8 cellular contexts compared by ENCODE assay signal in the genomic region with DNA sequence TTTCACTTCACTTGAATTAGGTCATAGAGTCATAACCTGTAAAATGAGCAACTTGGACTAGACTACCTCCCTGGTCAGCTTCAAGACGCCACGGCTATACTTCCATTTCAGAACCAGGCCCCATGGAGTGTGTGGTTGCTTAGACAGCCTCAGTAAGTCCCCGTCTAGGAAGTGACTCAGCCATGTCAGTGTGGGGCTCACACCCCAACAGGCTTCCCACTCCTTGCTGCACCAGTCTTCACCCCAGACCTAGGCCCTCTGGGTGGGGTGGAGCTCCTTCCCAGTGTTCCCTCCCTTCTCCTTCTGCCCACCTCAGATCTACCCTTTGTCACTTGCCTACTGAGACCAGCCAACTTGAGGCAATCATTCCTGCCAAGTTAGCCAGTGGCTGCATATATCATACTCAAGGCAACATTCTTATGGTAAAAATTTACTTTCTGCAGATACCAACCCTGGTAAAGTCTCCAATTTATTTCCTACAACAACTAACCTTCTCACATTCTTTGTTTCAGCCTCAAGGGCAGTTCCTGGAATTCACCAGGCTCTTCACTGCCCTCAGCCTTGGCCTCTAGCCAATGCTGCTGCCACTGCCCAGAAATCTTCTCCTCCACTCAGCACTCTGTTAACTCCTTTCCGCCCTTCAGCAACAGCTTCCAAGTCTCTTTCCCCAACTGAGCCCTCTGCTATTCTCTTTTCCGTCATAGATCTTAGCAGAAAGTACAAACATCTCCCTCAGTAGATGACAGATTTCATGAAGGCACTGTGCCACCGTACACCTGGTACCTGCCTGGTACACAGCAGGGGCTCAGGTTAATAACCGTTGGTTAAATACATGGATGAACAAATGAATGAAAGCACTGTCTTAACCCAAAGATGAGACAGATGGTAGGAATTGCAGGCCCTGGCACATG. TPM values are rescaled to one million over a fixed set of nuclear protein-coding genes. Genes with fewer than 3 reads are reported as not detected.
DNase-seq lines count a peak whose midpoint lies in the region; ATAC-seq and TF ChIP-seq lines count a peak whose summit lies in the region.
"Had no signal": no experiment of that assay in that cellular context is flagged by ENCODE, and none has a peak within 500 bp of the region (broad histone marks: within the 10 kb centered on the region; RNA-seq: fewer than 3 reads in every experiment).

No MANE protein-coding gene starts in this region.

- peak; percentile 76 for ATAC-seq in stimulated activated naive CD8-positive, alpha-beta T cell treated with anti-CD3 and anti-CD28 coated beads, Interleukin-15, Interleukin-2, amounts not matched to agents 100 U/mL and 50 U/mL, for 24 hours
- no peak for ATAC-seq in HG03457 (IDR thresholded peaks at IDR 0.05; ENCODE audit: unreplicated experiment)

- POLR2A ChIA-PET in Caco-2 (lab: Charles Lee), result no interaction called here

- peaks cover 19% of the 10 kb centered on the region for H3K4me1 ChIP-seq in SJCRH30
- peaks cover 34% of the 10 kb centered on the region for H3K4me1 ChIP-seq in left ventricle myocardium inferior
- peaks cover 10% of the 10 kb centered on the region for H3K4me1 ChIP-seq in Caco-2

- no peaks in the 10 kb centered on the region for H3K9me3 Mint-ChIP-seq in Caco-2 (ENCODE audit: unreplicated experiment)
- H3K9me3 Mint-ChIP-seq: activated naive CD4-positive, alpha-beta T cell treated with anti-CD3 and anti-CD28 coated beads, Interleukin-2, amount 50 U/mL, for 24 hours had no signal

- no peak overlapping the region for H3K27ac Mint-ChIP-seq in Caco-2 (ENCODE audit: unreplicated experiment)
- H3K27ac Mint-ChIP-seq: activated naive CD4-positive, alpha-beta T cell treated with anti-CD3 and anti-CD28 coated beads, Interleukin-2, amount 50 U/mL, for 24 hours had no signal

- H3K27me3 ChIP-seq in SJCRH30 (no peaks in the 10 kb centered on the region), left ventricle myocardium inferior (ENCODE audit: low read depth) (no peaks in the 10 kb centered on the region), Caco-2 (replicated peaks; ENCODE audit: control insufficient read depth, insufficient read depth, low read length) (no peaks in the 10 kb centered on the region)

- H3K4me3 Mint-ChIP-seq in Caco-2 (ENCODE audit: unreplicated experiment), result no peak overlapping the region
- H3K4me3 Mint-ChIP-seq: activated naive CD4-positive, alpha-beta T cell treated with anti-CD3 and anti-CD28 coated beads, Interleukin-2, amount 50 U/mL, for 24 hours had no signal

- DNase-seq in LoVo (ENCODE audit: low spot score), result peak; percentile 34
- DNase-seq in SJCRH30, result peak; percentile 67 to 81
- DNase-seq in left ventricle myocardium inferior, result peak; percentile 66
- no peak for DNase-seq in stimulated activated naive CD8-positive, alpha-beta T cell treated with anti-CD3 and anti-CD28 coated beads, Interleukin-15, Interleukin-2, amounts not matched to agents 100 U/mL and 50 U/mL, for 24 hours
- DNase-seq in NCI-H1436 (lab: John Stamatoyannopoulos, UW), result no peak
- no peak for DNase-seq in Caco-2

- BruUV-seq in Caco-2 (replicated peaks; lab: Mats Ljungman, UMichigan), result no TSS peak

- H3K9me3 ChIP-seq in SJCRH30 (replicated peaks) (no peaks in the 10 kb centered on the region), left ventricle myocardium inferior (replicated peaks) (no peaks in the 10 kb centered on the region), Caco-2 (no peaks in the 10 kb centered on the region)

- no peaks in the 10 kb centered on the region for H3K36me3 Mint-ChIP-seq in Caco-2 (ENCODE audit: insufficient read depth, unreplicated experiment)

- intact Hi-C loops in left ventricle myocardium inferior (cut with micrococcal nuclease), result no loop called here
- intact Hi-C loops in Caco-2 (cut with micrococcal nuclease; ENCODE audit: unreplicated experiment), result no loop called here

- no peak overlapping the region for H3K4me3 ChIP-seq in SJCRH30
- no peak overlapping the region for H3K4me3 ChIP-seq in left ventricle myocardium inferior
- no peak overlapping the region for H3K4me3 ChIP-seq in Caco-2 (ENCODE audit: low read depth, low read length)

- H3K27ac ChIP-seq in SJCRH30 (peak overlapping the region; percentile 13; the same call in 1 of the 2 replicates), left ventricle myocardium inferior (replicated peaks) (peak overlapping the region; percentile 57)

- H3K36me3 ChIP-seq in SJCRH30, result no peaks in the 10 kb centered on the region
- H3K36me3 ChIP-seq in left ventricle myocardium inferior, result no peaks in the 10 kb centered on the region
- H3K36me3 ChIP-seq in Caco-2 (ENCODE audit: control insufficient read depth, insufficient read depth, low read length), result no peaks in the 10 kb centered on the region

- CTCF ChIA-PET in Caco-2 (lab: Charles Lee), result no interaction called here

- H3K4me1 Mint-ChIP-seq in Caco-2 (ENCODE audit: low read depth, unreplicated experiment), result peaks cover 14% of the 10 kb centered on the region

- no peaks in the 10 kb centered on the region for H3K27me3 Mint-ChIP-seq in Caco-2 (ENCODE audit: insufficient read depth, unreplicated experiment)
- H3K27me3 Mint-ChIP-seq: activated naive CD4-positive, alpha-beta T cell treated with anti-CD3 and anti-CD28 coated beads, Interleukin-2, amount 50 U/mL, for 24 hours had no signal

- no peak for TF ChIP-seq CTCF in left ventricle myocardium inferior (IDR thresholded peaks at IDR 0.05; ENCODE audit: borderline replicate concordance)
- no peak for TF ChIP-seq CTCF in Caco-2 (IDR thresholded peaks at IDR 0.05; ENCODE audit: insufficient read depth in 1 of 2, low read depth in 1 of 2, low read length in 1 of 2, severe bottlenecking in 1 of 2, unreplicated experiment in 1 of 2)

RNA-seq across cellular contexts. Expression of gene ZNRF2, which starts 31.3 kb away (rescaled TPM):
- total RNA-seq in SJCRH30 (2014; rRNA removed; shearing (Covaris generic)), result 31.1 and 35.2 TPM in 2 replicates
- total RNA-seq in left ventricle myocardium inferior (10.9 TPM), Caco-2 (2022) (8.2 and 9.0 TPM in 2 replicates)

Comparison
In these comparisons a context has a peak if more than half of its experiments do, and no peak if none do; other contexts are left out.
1. DNase-seq: peak in LoVo (single experiment), SJCRH30 (2 of 2) and left ventricle myocardium inferior (single experiment); none in stimulated activated naive CD8-positive, alpha-beta T cell treated with anti-CD3 and anti-CD28 coated beads, Interleukin-15, Interleukin-2, amounts not matched to agents 100 U/mL and 50 U/mL, for 24 hours (single experiment), NCI-H1436 (single experiment) and Caco-2 (0 of 2).